10 cellular contexts compared by ENCODE assay signal in genomic region chr1:182574156-182574555, GRCh38. TPM values are rescaled to one million over a fixed set of nuclear protein-coding genes. Genes with fewer than 3 reads are reported as not detected.
"Had no signal": no experiment of that assay in that cellular context is flagged by ENCODE, and none has a peak within 500 bp of the region (broad histone marks: within the 10 kb centered on the region; RNA-seq: fewer than 3 reads in every experiment).

No MANE protein-coding gene starts in this region.

- H3K27ac Mint-ChIP-seq: HFFc6 had no signal

- DNase-seq: GM23248, GOT3, H7, HFFc6 had no signal

- H3K36me3 ChIP-seq: HAP-1 had no signal

- ATAC-seq: HCT116, HepG2, K562 had no signal

- H3K4me1 ChIP-seq: HAP-1 had no signal

- H3K9me3 ChIP-seq: HAP-1 had no signal

- H3K4me3 Mint-ChIP-seq: HFFc6 had no signal

- H3K4me3 ChIP-seq: GM23248, HAP-1, K562 had no signal

- H2AFZ ChIP-seq: GM23248 had no signal

- H3K9ac ChIP-seq: GM23248 had no signal

- H3K9me3 Mint-ChIP-seq: HFFc6 had no signal

- H3K27ac ChIP-seq: GM23248, HL-60 had no signal

RNA-seq across cellular contexts. Expression of gene RGS16, which starts 30.0 kb away (rescaled TPM):
- total RNA-seq: HepG2, HT1080 had no signal
- polyA plus RNA-seq: HepG2 had no signal
